8 cellular contexts compared by ENCODE assay signal in the genomic region with DNA sequence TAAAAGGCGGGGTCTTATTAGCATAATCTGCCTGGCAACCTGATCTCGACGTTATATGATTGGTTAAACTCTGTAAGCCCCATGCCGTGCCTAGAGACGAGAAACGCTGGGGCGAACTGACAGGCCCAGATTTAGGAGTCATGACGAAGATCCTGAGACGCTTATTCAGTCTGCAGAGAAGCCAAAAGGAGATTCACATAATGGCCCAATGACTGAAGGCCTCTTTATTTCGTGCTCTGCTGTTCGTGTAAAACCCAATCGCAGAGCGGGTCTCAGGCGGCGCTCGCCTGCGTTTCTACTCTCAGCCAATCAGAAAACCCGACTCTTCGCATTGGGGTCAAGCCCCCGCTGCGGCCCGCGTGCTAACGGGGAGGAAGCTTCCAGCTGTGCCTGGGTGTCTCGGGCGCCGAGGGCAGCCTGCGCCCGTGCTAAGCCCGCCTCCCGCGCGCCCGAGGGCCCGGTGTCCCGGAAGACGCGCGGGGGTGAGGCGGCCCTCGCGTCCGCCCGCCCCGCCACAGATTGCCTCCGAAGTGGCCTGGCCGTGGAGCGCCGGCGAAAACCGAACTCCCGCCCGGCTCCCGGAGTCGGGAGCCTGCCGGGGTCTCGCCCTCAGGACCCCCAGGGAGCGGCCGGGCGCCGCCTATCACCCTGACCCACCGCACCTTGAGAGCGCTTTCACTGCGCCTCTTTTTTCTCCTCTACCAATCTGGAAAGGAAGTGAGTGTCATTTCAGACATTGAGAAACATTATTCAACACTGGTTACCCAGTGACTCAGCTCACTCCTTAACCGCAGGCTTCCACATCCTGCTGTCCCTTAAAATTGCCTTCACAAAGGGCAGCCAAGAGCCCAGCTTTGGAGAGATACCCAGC. TPM values are rescaled to one million over a fixed set of nuclear protein-coding genes. Genes with fewer than 3 reads are reported as not detected.
DNase-seq lines count a peak whose midpoint lies in the region; ATAC-seq and TF ChIP-seq lines count a peak whose summit lies in the region.

No MANE protein-coding gene starts in this region.

- ATAC-seq in natural killer cell treated with Interleukin-12 subunit alpha and Interleukin-12 subunit beta and Interleukin-15 and Interleukin-18, amount 100 ng/mL, for 72 hours, result peak; percentile 85 to 90

- H3K14ac ChIP-seq in H9 (ENCODE audit: insufficient read depth, low read length), result peak overlapping the region; percentile 96

- H2BK12ac ChIP-seq in H9 (ENCODE audit: insufficient read length, low read depth, low read length), result no peak overlapping the region

- no peak overlapping the region for H2AK5ac ChIP-seq in H9 (ENCODE audit: insufficient read length, low read length)

- peak overlapping the region; percentile 81 for H3K4me3 ChIP-seq in fibroblast of the aortic adventitia (ENCODE audit: low read depth, low read length)

- H3K9me3 ChIP-seq in ES-I3 (ENCODE audit: control insufficient read depth, insufficient read depth, low read length) (no peaks in the 10 kb centered on the region), H9 (ENCODE audit: control insufficient read depth, low read depth, low read length) (no peaks in the 10 kb centered on the region)

- H4K91ac ChIP-seq in H9 (ENCODE audit: insufficient read length, low read depth, low read length), result no peak overlapping the region

- peaks cover 10% of the 10 kb centered on the region; the same call in 1 of the 2 replicates for H3K79me2 ChIP-seq in H9 (ENCODE audit: insufficient read depth, low read length)

- H4K8ac ChIP-seq in H9 (replicated peaks; ENCODE audit: insufficient read length, low read depth, low read length), result peak overlapping the region; percentile 34

- H3K4me2 ChIP-seq in H9 (ENCODE audit: insufficient read depth, insufficient read length, low read length), result peak overlapping the region; percentile 74

- H3K27me3 ChIP-seq in H9 (ENCODE audit: insufficient read depth, low read length), result no peaks in the 10 kb centered on the region

- H3K18ac ChIP-seq in H9 (ENCODE audit: insufficient read length, low read depth, low read length), result peak overlapping the region; percentile 71

- H2AFZ ChIP-seq in H9 (ENCODE audit: low read length), result peak overlapping the region; percentile 4

- H3K27ac Mint-ChIP-seq in H9, result peak overlapping the region; percentile 100
- H3K27ac Mint-ChIP-seq in natural killer cell treated with Interleukin-12 subunit alpha and Interleukin-12 subunit beta and Interleukin-15 and Interleukin-18, amount 100 ng/mL, for 72 hours, result peak overlapping the region; percentile 97 to 100

- no CpG with 5 or more reads among the region's 65 CpGs for WGBS in H9 (ENCODE audit: extremely low coverage, insufficient read length, low lambda C conversion rate)

- no peak overlapping the region for H3T11ph ChIP-seq in H9 (ENCODE audit: low read length)

- H3K36me3 Mint-ChIP-seq in H9 (ENCODE audit: insufficient read depth in 1 of 3, low read depth in 3 of 3), result peaks cover 0 to 4% (median 2%) of the 10 kb centered on the region in 3 experiments; a peak in 3 of 7 replicates
- no peaks in the 10 kb centered on the region for H3K36me3 Mint-ChIP-seq in natural killer cell treated with Interleukin-12 subunit alpha and Interleukin-12 subunit beta and Interleukin-15 and Interleukin-18, amount 100 ng/mL, for 72 hours

- no peaks in the 10 kb centered on the region for H3K4me1 ChIP-seq in ES-I3 (ENCODE audit: insufficient read depth, low read length)
- H3K4me1 ChIP-seq in H9 (ENCODE audit: insufficient read depth, low read length), result no peaks in the 10 kb centered on the region

- H3K79me1 ChIP-seq in H9 (ENCODE audit: insufficient read depth, low read depth, low read length, poor library complexity, severe bottlenecking), result no peaks in the 10 kb centered on the region

- no peak overlapping the region for H2BK20ac ChIP-seq in H9 (ENCODE audit: low read depth, low read length, poor library complexity, severe bottlenecking)

- no peak overlapping the region for H3K23ac ChIP-seq in H9 (ENCODE audit: insufficient read length, low read depth, low read length)

- peak overlapping the region; percentile 95 for H3K27ac ChIP-seq in H9 (ENCODE audit: insufficient read length, low read depth, low read length)

- H3K56ac ChIP-seq in H9 (ENCODE audit: insufficient read length, low read depth, low read length), result peak overlapping the region; percentile 92

- H3K9ac ChIP-seq in ES-I3 (ENCODE audit: low read depth, low read length) (peak overlapping the region; percentile 99), H9 (ENCODE audit: extremely low read depth, insufficient read length, low read length) (peak overlapping the region; percentile 90)

- peak; percentile 91 for DNase-seq in H9
- peak; percentile 99 for DNase-seq in M059J (ENCODE audit: low read depth)
- peak; percentile 95 for DNase-seq in activated effector memory CD4-positive, alpha-beta T cell treated with anti-CD3 and anti-CD28 coated beads, Interleukin-2, amount 50 U/mL, for 16 hours
- peak; percentile 100 for DNase-seq in fibroblast of the aortic adventitia (ENCODE audit: low read depth)
- DNase-seq in natural killer cell treated with Interleukin-12 subunit alpha and Interleukin-12 subunit beta and Interleukin-15 and Interleukin-18, amount 100 ng/mL, for 72 hours (ENCODE audit: low spot score), result peak; percentile 93
- DNase-seq in stimulated activated naive CD4-positive, alpha-beta T cell treated with Interleukin-2 at 50 U/mL for 16 hours (lab: John Stamatoyannopoulos, UW), result peak; percentile 85

- H3K4ac ChIP-seq in H9 (ENCODE audit: low read depth, low read length), result no peak overlapping the region; the same call in 1 of the 2 replicates

- peak overlapping the region; percentile 42 for H4K5ac ChIP-seq in H9 (ENCODE audit: insufficient read length, low read depth, low read length)

- peaks cover 10% of the 10 kb centered on the region for H3K23me2 ChIP-seq in H9 (ENCODE audit: insufficient read length, low read depth, low read length, poor library complexity, severe bottlenecking)

- H2BK120ac ChIP-seq in H9 (ENCODE audit: low read depth, low read length, poor library complexity, severe bottlenecking), result no peak overlapping the region

- H3K27me3 Mint-ChIP-seq in H9 (ENCODE audit: low read depth), result no peaks in the 10 kb centered on the region
- no peaks in the 10 kb centered on the region for H3K27me3 Mint-ChIP-seq in natural killer cell treated with Interleukin-12 subunit alpha and Interleukin-12 subunit beta and Interleukin-15 and Interleukin-18, amount 100 ng/mL, for 72 hours

- peaks cover 18 to 22% of the 10 kb centered on the region in 2 experiments for H3K4me1 Mint-ChIP-seq in H9
- H3K4me1 Mint-ChIP-seq in natural killer cell treated with Interleukin-12 subunit alpha and Interleukin-12 subunit beta and Interleukin-15 and Interleukin-18, amount 100 ng/mL, for 72 hours (ENCODE audit: low read depth in 2 of 2), result peaks cover 20 to 26% of the 10 kb centered on the region in 2 donors

- H3K9me3 Mint-ChIP-seq in H9, result peaks cover 0 to 1% of the 10 kb centered on the region in 2 experiments; a peak in 3 of 5 replicates
- no peaks in the 10 kb centered on the region for H3K9me3 Mint-ChIP-seq in natural killer cell treated with Interleukin-12 subunit alpha and Interleukin-12 subunit beta and Interleukin-15 and Interleukin-18, amount 100 ng/mL, for 72 hours

- H4K20me1 ChIP-seq in H9 (ENCODE audit: control insufficient read depth, insufficient read depth, insufficient read length), result no peaks in the 10 kb centered on the region

- H3K4me3 Mint-ChIP-seq in H9, result peak overlapping the region; percentile 90 to 97
- H3K4me3 Mint-ChIP-seq in natural killer cell treated with Interleukin-12 subunit alpha and Interleukin-12 subunit beta and Interleukin-15 and Interleukin-18, amount 100 ng/mL, for 72 hours, result peak overlapping the region; percentile 98

- peak; percentile 52; the same call in 1 of the 2 replicates for TF ChIP-seq POLR2A in Raji (IDR thresholded peaks at IDR 0.05; ENCODE audit: insufficient read depth, low read depth, low read length)

- no peaks in the 10 kb centered on the region for H3K36me3 ChIP-seq in ES-I3 (ENCODE audit: insufficient read depth, low read length)

- H2BK5ac ChIP-seq in H9 (ENCODE audit: insufficient read length, low read length), result no peak overlapping the region

- TF ChIP-seq CTCF in H9 (conservative IDR thresholded peaks at IDR 0.05) (no peak), fibroblast of the aortic adventitia (IDR thresholded peaks at IDR 0.05; ENCODE audit: insufficient read depth, low read length) (no peak)

- no peak overlapping the region for H2BK15ac ChIP-seq in H9 (ENCODE audit: low read depth, low read length)

RNA-seq across cellular contexts. Expression of a gene that starts 0.4 kb away (rescaled TPM):
- 7.7 and 9.6 TPM in 2 replicates for total RNA-seq in H9 (2021)
- total RNA-seq in M059J (2014; rRNA removed; shearing (Covaris generic)), result 6.3 and 9.0 TPM in 2 replicates
- total RNA-seq in fibroblast of the aortic adventitia (ENCODE audit: low replicate concordance), result 5.7 and 8.0 TPM in 2 replicates
- total RNA-seq in natural killer cell treated with Interleukin-12 subunit alpha and Interleukin-12 subunit beta and Interleukin-15 and Interleukin-18, amount 100 ng/mL, for 72 hours, result 10 to 100 TPM; 14.6 to 18.7 TPM

Comparison
In these comparisons a context has a peak if more than half of its experiments do, and no peak if none do; other contexts are left out.
1. Peak in every context shown above with its lines: DNase-seq, ATAC-seq, H3K4me3 ChIP-seq and H3K27ac ChIP-seq.